Comparison of ENCODE assay signal across 17 cellular contexts in the genomic region with DNA sequence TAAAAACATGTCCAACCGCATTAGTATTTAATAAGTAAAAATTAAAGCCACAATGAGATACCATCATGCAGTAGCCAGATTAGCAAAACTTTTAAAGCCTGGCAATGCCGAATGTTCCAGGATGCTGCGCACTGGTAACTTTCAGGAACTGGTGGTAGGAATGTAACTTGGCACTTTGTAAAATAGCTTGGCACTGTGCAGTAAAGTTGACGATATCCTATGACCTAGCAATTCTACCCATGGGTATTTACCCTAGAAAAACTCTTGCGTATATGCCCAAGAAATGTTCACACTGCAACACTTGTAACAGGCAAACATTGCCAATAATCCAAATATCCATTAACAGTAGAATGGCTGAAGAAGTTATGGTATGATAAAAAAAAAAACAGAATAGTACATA.
DNase-seq lines count a peak whose midpoint lies in the region; ATAC-seq and TF ChIP-seq lines count a peak whose summit lies in the region.
"Had no signal": no experiment of that assay in that cellular context is flagged by ENCODE, and none has a peak within 500 bp of the region (broad histone marks: within the 10 kb centered on the region; RNA-seq: fewer than 3 reads in every experiment).

No MANE protein-coding gene starts in this region.

- TF ChIP-seq POLR2A in right lobe of liver (IDR thresholded peaks at IDR 0.05) = no peak

- H3K9me3 Mint-ChIP-seq in HFFc6 (no peaks in the 10 kb centered on the region), chondrocyte (ENCODE audit: low read depth) (peaks cover 13% of the 10 kb centered on the region)
- H3K9me3 Mint-ChIP-seq: GM23338, H9 had no signal

- H3K36me3 ChIP-seq in right lobe of liver = no peaks in the 10 kb centered on the region

- H3K27me3 Mint-ChIP-seq in HFFc6 (ENCODE audit: insufficient read depth) (no peaks in the 10 kb centered on the region), chondrocyte (ENCODE audit: low read depth) (no peaks in the 10 kb centered on the region)
- H3K27me3 Mint-ChIP-seq: CD4-positive, alpha-beta T cell; CD8-positive, alpha-beta memory T cell had no signal

- no peaks in the 10 kb centered on the region for H3K9me3 ChIP-seq in right lobe of liver

- H3K4me3 Mint-ChIP-seq in HFFc6 = no peak overlapping the region
- no peak overlapping the region for H3K4me3 Mint-ChIP-seq in chondrocyte (ENCODE audit: unreplicated experiment)
- H3K4me3 Mint-ChIP-seq: CD14-positive monocyte; CD4-positive, alpha-beta T cell; CD8-positive, alpha-beta memory T cell; GM23338; H9 had no signal

- H3K27ac ChIP-seq in right lobe of liver = peak overlapping the region in 2 of 3 donors; percentile 44 to 47

- intact Hi-C loops in right lobe of liver (cut with DNase I) = no loop called here

- H3K4me3 ChIP-seq in right lobe of liver = no peak overlapping the region
- H3K4me3 ChIP-seq: GM12878, GM23338 had no signal

- 44% methylated on average over 5 of the region's 5 CpGs for WGBS in right lobe of liver (ENCODE audit: insufficient coverage, low coverage, low lambda C conversion rate, missing lambda C conversion rate)

- TF ChIP-seq CTCF in HFFc6 (IDR thresholded peaks at IDR 0.05) (peak; percentile 12; the same call in 1 of the 2 replicates), chondrocyte (IDR thresholded peaks at IDR 0.05) (peak; percentile 21), right lobe of liver (IDR thresholded peaks at IDR 0.05) (peak; percentile 33 to 74 (median 46))

- ATAC-seq in right lobe of liver (peak; percentile 79 to 90 (median 85)), HG02938 (IDR thresholded peaks at IDR 0.05; ENCODE audit: unreplicated experiment) (no peak), GM21619 (IDR thresholded peaks at IDR 0.05; ENCODE audit: unreplicated experiment) (no peak)
- ATAC-seq: GM12878, GM23338, HCT116 had no signal

- peaks cover 0 to 31% (median 8%) of the 10 kb centered on the region in 4 donors for H3K4me1 ChIP-seq in right lobe of liver

- H3K36me3 Mint-ChIP-seq in HFFc6 (ENCODE audit: low read depth) (no peaks in the 10 kb centered on the region), chondrocyte (ENCODE audit: low read depth) (peaks cover 2% of the 10 kb centered on the region)

- no peak for DNase-seq in HFFc6
- no peak for DNase-seq in chondrocyte (ENCODE audit: low spot score)
- no peak for DNase-seq in right lobe of liver
- no peak for DNase-seq in C1 segment of cervical spinal cord (lab: John Stamatoyannopoulos, UW)
- DNase-seq: CD4-positive, alpha-beta T cell; CD8-positive, alpha-beta memory T cell; DMS 273 treated with DMSO at 0.1 percent for 48 hours; DMS79; EL; GDM1; H9 had no signal

- no peaks in the 10 kb centered on the region for H3K27me3 ChIP-seq in right lobe of liver

- no peak overlapping the region for H3K27ac Mint-ChIP-seq in HFFc6
- H3K27ac Mint-ChIP-seq in chondrocyte (ENCODE audit: unreplicated experiment) = no peak overlapping the region
- H3K27ac Mint-ChIP-seq: CD14-positive monocyte; CD4-positive, alpha-beta T cell; CD8-positive, alpha-beta memory T cell; GM23338; H9 had no signal

- H3K4me1 Mint-ChIP-seq in HFFc6 (ENCODE audit: low read depth) (no peaks in the 10 kb centered on the region), chondrocyte (ENCODE audit: low read depth) (no peaks in the 10 kb centered on the region)
- H3K4me1 Mint-ChIP-seq: CD14-positive monocyte; CD8-positive, alpha-beta memory T cell; GM23338; H9 had no signal

Comparison
In these comparisons a context has a peak if more than half of its experiments do, and no peak if none do; other contexts are left out.
1. ATAC-seq: peak in right lobe of liver (4 of 4); none in HG02938 (single experiment) and GM21619 (single experiment).
2. Peak in every context shown above with its lines, with median percentiles within 50 percentile points of each other: CTCF ChIP-seq.